1 cellular context compared by ENCODE assay signal in genomic region chr17:8064590-8065019, GRCh38.
TF ChIP-seq lines count a peak whose summit lies in the region.

No MANE protein-coding gene starts in this region.

TF ChIP-seq in H1, 55 proteins besides CTCF, POLR2A, EP300 and RAD21:
- TF ChIP-seq HDAC2 (IDR thresholded peaks at IDR 0.05; ENCODE audit: borderline replicate concordance in 1 of 2, low read depth in 2 of 2, low read length in 2 of 2), result no peak
- TF ChIP-seq HDAC6 (IDR thresholded peaks at IDR 0.05; ENCODE audit: low read depth, low read length), result no peak
- TF ChIP-seq SRF (IDR thresholded peaks at IDR 0.05; ENCODE audit: low read depth, low read length), result no peak
- TF ChIP-seq KDM1A (IDR thresholded peaks at IDR 0.05; ENCODE audit: borderline replicate concordance, low read length), result no peak
- TF ChIP-seq CBX5 (IDR thresholded peaks at IDR 0.05; ENCODE audit: low read depth, low read length), result no peak
- no peak for TF ChIP-seq CREB1 (IDR thresholded peaks at IDR 0.05)
- no peak for TF ChIP-seq BRCA1 (IDR thresholded peaks at IDR 0.05; ENCODE audit: low read depth, low read length)
- no peak for TF ChIP-seq YY1 (IDR thresholded peaks at IDR 0.05; ENCODE audit: low read depth, low read length)
- no peak for TF ChIP-seq SP2 (IDR thresholded peaks at IDR 0.05; ENCODE audit: low read length)
TF ChIP-seq in H1: peak in this region for 0.
